ENCODE assay signal across 1 cellular context in genomic region chr15:67120009-67120838, GRCh38.
TF ChIP-seq lines count a peak whose summit lies in the region.

No MANE protein-coding gene starts in this region.

TF ChIP-seq in GM12878, 131 proteins besides CTCF, POLR2A, EP300 and RAD21 (continued from another document):
- TF ChIP-seq ZNF687 (IDR thresholded peaks at IDR 0.05) (no peak), NFIC (IDR thresholded peaks at IDR 0.05; ENCODE audit: low read depth, low read length) (no peak), STAT1 (conservative IDR thresholded peaks at IDR 0.05) (no peak), CBFB (IDR thresholded peaks at IDR 0.05; ENCODE audit: low read depth) (no peak), MEF2A (IDR thresholded peaks at IDR 0.05; ENCODE audit: insufficient read depth, low read depth, low read length) (no peak), EED (IDR thresholded peaks at IDR 0.05; ENCODE audit: low read depth) (no peak), MTA2 (IDR thresholded peaks at IDR 0.05; ENCODE audit: low read depth) (no peak)
